Comparison of ENCODE assay signal across 22 cellular contexts in genomic region chr4:40065010-40065409, GRCh38. TPM values are rescaled to one million over a fixed set of nuclear protein-coding genes. Genes with fewer than 3 reads are reported as not detected.
DNase-seq lines count a peak whose midpoint lies in the region; ATAC-seq and TF ChIP-seq lines count a peak whose summit lies in the region.
"Had no signal": no experiment of that assay in that cellular context is flagged by ENCODE, and none has a peak within 500 bp of the region (broad histone marks: within the 10 kb centered on the region; RNA-seq: fewer than 3 reads in every experiment).

No MANE protein-coding gene starts in this region.

- H3K27ac Mint-ChIP-seq in activated naive CD8-positive, alpha-beta T cell treated with anti-CD3 and anti-CD28 coated beads, Interleukin-2, amount 10 ng/mL, durations not matched to agents 7 days and 5 days, result no peak overlapping the region
- no peak overlapping the region for H3K27ac Mint-ChIP-seq in activated naive CD8-positive, alpha-beta T cell treated with anti-CD3 and anti-CD28 coated beads for 36 hours
- H3K27ac Mint-ChIP-seq in chondrocyte (ENCODE audit: unreplicated experiment), result no peak overlapping the region

- H3K9me3 Mint-ChIP-seq in activated naive CD8-positive, alpha-beta T cell treated with anti-CD3 and anti-CD28 coated beads, Interleukin-2, amount 10 ng/mL, durations not matched to agents 7 days and 5 days, result no peaks in the 10 kb centered on the region
- no peaks in the 10 kb centered on the region for H3K9me3 Mint-ChIP-seq in activated naive CD8-positive, alpha-beta T cell treated with anti-CD3 and anti-CD28 coated beads for 36 hours
- no peaks in the 10 kb centered on the region for H3K9me3 Mint-ChIP-seq in chondrocyte (ENCODE audit: low read depth)

- no peak for TF ChIP-seq POLR2A in testis (IDR thresholded peaks at IDR 0.05)

- ATAC-seq in activated naive CD8-positive, alpha-beta T cell treated with anti-CD3 and anti-CD28 coated beads, Interleukin-2, amount 10 ng/mL, durations not matched to agents 7 days and 5 days (ENCODE audit: low read depth), result no peak
- ATAC-seq: gastrocnemius medialis had no signal

- H3K9me3 ChIP-seq in testis, result no peaks in the 10 kb centered on the region
- H3K9me3 ChIP-seq: esophagus squamous epithelium, gastrocnemius medialis, thoracic aorta had no signal

- H3K36me3 ChIP-seq in testis (ENCODE audit: low read depth, missing control alignments), result no peaks in the 10 kb centered on the region
- H3K36me3 ChIP-seq: gastrocnemius medialis, thoracic aorta had no signal

- TF ChIP-seq CTCF in chondrocyte (IDR thresholded peaks at IDR 0.05) (no peak), testis (IDR thresholded peaks at IDR 0.05) (no peak)

- no peaks in the 10 kb centered on the region for H3K4me1 ChIP-seq in testis
- H3K4me1 ChIP-seq: gastrocnemius medialis had no signal

- POLR2A ChIA-PET in activated naive CD8-positive, alpha-beta T cell treated with anti-CD3 and anti-CD28 coated beads, Interleukin-2, amount 10 ng/mL, durations not matched to agents 7 days and 5 days (lab: Charles Lee), result interaction anchor here (0.6 kb wide), 1 partner anchor 153 kb away, joined by 4 read pairs; no protein-coding TSS in a partner anchor

- H3K36me3 Mint-ChIP-seq in activated naive CD8-positive, alpha-beta T cell treated with anti-CD3 and anti-CD28 coated beads, Interleukin-2, amount 10 ng/mL, durations not matched to agents 7 days and 5 days, result peaks cover 67% of the 10 kb centered on the region
- H3K36me3 Mint-ChIP-seq in activated naive CD8-positive, alpha-beta T cell treated with anti-CD3 and anti-CD28 coated beads for 36 hours, result peaks cover 55% of the 10 kb centered on the region
- H3K36me3 Mint-ChIP-seq in chondrocyte (ENCODE audit: low read depth), result peaks cover 2% of the 10 kb centered on the region

- peaks cover 30% of the 10 kb centered on the region for H3K4me1 Mint-ChIP-seq in activated naive CD8-positive, alpha-beta T cell treated with anti-CD3 and anti-CD28 coated beads, Interleukin-2, amount 10 ng/mL, durations not matched to agents 7 days and 5 days
- H3K4me1 Mint-ChIP-seq in activated naive CD8-positive, alpha-beta T cell treated with anti-CD3 and anti-CD28 coated beads for 36 hours, result peaks cover 36% of the 10 kb centered on the region
- peaks cover 4% of the 10 kb centered on the region for H3K4me1 Mint-ChIP-seq in chondrocyte (ENCODE audit: low read depth)

- H3K4me3 ChIP-seq in testis, result no peak overlapping the region
- H3K4me3 ChIP-seq: esophagus squamous epithelium, gastrocnemius medialis, skin epidermis, thoracic aorta had no signal

- H3K4me3 Mint-ChIP-seq in activated naive CD8-positive, alpha-beta T cell treated with anti-CD3 and anti-CD28 coated beads, Interleukin-2, amount 10 ng/mL, durations not matched to agents 7 days and 5 days, result peak overlapping the region; percentile 31
- H3K4me3 Mint-ChIP-seq in activated naive CD8-positive, alpha-beta T cell treated with anti-CD3 and anti-CD28 coated beads for 36 hours, result no peak overlapping the region
- H3K4me3 Mint-ChIP-seq in chondrocyte (ENCODE audit: unreplicated experiment), result no peak overlapping the region
- H3K4me3 Mint-ChIP-seq: brain had no signal

- no peaks in the 10 kb centered on the region for H3K27me3 Mint-ChIP-seq in activated naive CD8-positive, alpha-beta T cell treated with anti-CD3 and anti-CD28 coated beads, Interleukin-2, amount 10 ng/mL, durations not matched to agents 7 days and 5 days
- H3K27me3 Mint-ChIP-seq in activated naive CD8-positive, alpha-beta T cell treated with anti-CD3 and anti-CD28 coated beads for 36 hours, result no peaks in the 10 kb centered on the region
- no peaks in the 10 kb centered on the region for H3K27me3 Mint-ChIP-seq in chondrocyte (ENCODE audit: low read depth)

- WGBS in testis, 2 donors, result 87 to 90% methylated on average over 3 of the region's 3 CpGs

- intact Hi-C loops in testis (cut with DNase I; ENCODE audit: low total_unique reads), result no loop called here

- H3K27ac ChIP-seq in testis, result no peak overlapping the region
- H3K27ac ChIP-seq: esophagus squamous epithelium, gastrocnemius medialis, skin epidermis, thoracic aorta had no signal

- H3K27me3 ChIP-seq in testis, result no peaks in the 10 kb centered on the region
- H3K27me3 ChIP-seq: esophagus squamous epithelium, gastrocnemius medialis had no signal

- DNase-seq in NCI-H187 (lab: John Stamatoyannopoulos, UW) (peak; percentile 0 to 5), NCI-H187 treated with DMSO at 0.1 percent for 48 hours (lab: John Stamatoyannopoulos, UW) (no peak), islet precursor cell (peak; percentile 11), chondrocyte (ENCODE audit: low spot score) (no peak), testis (no peak)
- no peak for DNase-seq in activated naive CD8-positive, alpha-beta T cell treated with anti-CD3 and anti-CD28 coated beads, Interleukin-2, amount 10 ng/mL, durations not matched to agents 7 days and 5 days
- DNase-seq in activated naive CD8-positive, alpha-beta T cell treated with anti-CD3 and anti-CD28 coated beads for 36 hours, result no peak
- DNase-seq in stimulated activated CD4-positive, alpha-beta T cell treated with anti-CD3 and anti-CD28 coated beads, Interleukin-4, amount 100 ng/mL, for 24 hours, result no peak
- DNase-seq: 8988T; activated CD4-positive, alpha-beta T cell treated with anti-CD3 and anti-CD28 coated beads for 48 hours; activated naive CD4-positive, alpha-beta T cell treated with anti-CD3 and anti-CD28 coated beads, Interleukin-2, amount 50 U/mL, for 16 hours; esophagus squamous epithelium; gastrocnemius medialis; HCEC 1CT; hypothalamus; NCI-H1436 treated with DMSO at 0.1 percent for 48 hours; NCI-H774; stimulated activated CD4-positive, alpha-beta T cell treated with anti-CD3 and anti-CD28 coated beads, Interleukin-2, amount 100 ng/mL, for 24 hours; stimulated activated naive CD4-positive, alpha-beta T cell had no signal

RNA-seq across cellular contexts. Expression of gene N4BP2, which starts 8.4 kb away (rescaled TPM):
- total RNA-seq in activated naive CD8-positive, alpha-beta T cell treated with anti-CD3 and anti-CD28 coated beads, Interleukin-2, amount 10 ng/mL, durations not matched to agents 7 days and 5 days, result 10 to 100 TPM; 31.9 to 33.5 TPM
- 10 to 100 TPM; 17.6 to 21.9 TPM for total RNA-seq in activated naive CD8-positive, alpha-beta T cell treated with anti-CD3 and anti-CD28 coated beads for 36 hours
- total RNA-seq in chondrocyte (7.0 to 10.1 TPM (median 7.7 TPM) in 3 replicates), testis (10 to 100 TPM in 1 of 2 donors, 1 to 10 TPM in 1; 8.5 to 14.6 TPM)
- polyA plus RNA-seq in testis (ENCODE audit: insufficient read depth, low read depth, low replicate concordance), result 3.9 TPM

Comparison
In these comparisons a context has a peak if more than half of its experiments do, and no peak if none do; other contexts are left out.
1. DNase-seq: peak in NCI-H187 (2 of 2) and islet precursor cell (single experiment); none in NCI-H187 treated with DMSO at 0.1 percent for 48 hours (single experiment), activated naive CD8-positive, alpha-beta T cell treated with anti-CD3 and anti-CD28 coated beads, Interleukin-2, amount 10 ng/mL, durations not matched to agents 7 days and 5 days (single experiment), activated naive CD8-positive, alpha-beta T cell treated with anti-CD3 and anti-CD28 coated beads for 36 hours (single experiment), chondrocyte (single experiment), stimulated activated CD4-positive, alpha-beta T cell treated with anti-CD3 and anti-CD28 coated beads, Interleukin-4, amount 100 ng/mL, for 24 hours (single experiment) and testis (single experiment).